Comparison of ENCODE assay signal across 11 cellular contexts in the genomic region with DNA sequence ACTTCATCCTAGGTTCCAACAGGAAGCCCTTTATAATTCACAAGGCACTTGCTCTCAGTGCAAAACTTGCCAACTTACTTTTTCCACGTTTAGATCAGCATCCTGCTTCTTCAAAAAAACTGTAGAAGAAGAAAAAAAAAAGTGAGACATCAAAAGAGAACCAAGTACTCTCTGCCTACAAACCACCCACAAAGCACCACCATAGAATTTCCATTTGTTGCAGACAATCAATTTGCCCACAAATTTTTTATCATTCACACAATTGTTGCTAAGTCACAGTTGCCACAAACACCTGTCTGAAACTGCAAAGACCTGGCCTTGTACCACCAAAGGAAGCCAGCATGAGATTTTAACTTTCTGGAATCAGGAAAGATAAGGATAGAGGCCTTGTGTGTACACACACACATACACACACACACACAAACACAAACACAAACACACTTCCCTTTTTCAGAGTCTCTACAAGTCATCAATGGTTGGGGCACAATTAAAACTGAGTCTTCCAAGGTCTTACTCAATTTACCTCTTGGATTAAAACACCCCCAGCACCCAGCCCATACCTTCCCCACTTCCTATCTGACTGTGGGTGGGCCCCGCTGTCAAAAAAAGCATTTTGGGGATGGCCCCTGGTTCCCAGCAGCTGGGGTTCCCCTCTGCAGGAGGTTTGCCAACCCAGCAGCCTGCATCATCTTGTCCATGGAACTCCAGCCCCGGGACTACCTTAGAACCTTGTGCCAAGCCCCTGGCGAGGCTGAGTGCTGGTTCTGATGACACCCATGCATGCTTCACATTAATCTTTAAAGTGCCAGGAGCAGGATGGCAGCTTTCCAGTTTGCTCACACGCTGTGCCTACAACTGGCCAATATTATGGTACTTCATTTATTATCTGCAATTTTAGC. TPM values are rescaled to one million over a fixed set of nuclear protein-coding genes. Genes with fewer than 3 reads are reported as not detected.
DNase-seq lines count a peak whose midpoint lies in the region; ATAC-seq and TF ChIP-seq lines count a peak whose summit lies in the region.
"Had no signal": no experiment of that assay in that cellular context is flagged by ENCODE, and none has a peak within 500 bp of the region (broad histone marks: within the 10 kb centered on the region; RNA-seq: fewer than 3 reads in every experiment).

No MANE protein-coding gene starts in this region.

- CTCF ChIA-PET in PC-3 (lab: Charles Lee) (no interaction called here), OCI-LY7 (lab: Charles Lee; ENCODE audit: unreplicated experiment) (no interaction called here)

- H3K36me3 ChIP-seq in PC-3 (ENCODE audit: low read depth, low read length) (no peaks in the 10 kb centered on the region), H7 (replicated peaks; ENCODE audit: control insufficient read depth, insufficient read depth, low read length) (no peaks in the 10 kb centered on the region), OCI-LY7 (ENCODE audit: insufficient read depth, low read length) (0 out of 2 replicates have a peak, but pooled peaks cover 8% of the 10 kb centered on the region)

- no peak overlapping the region for H3K27ac Mint-ChIP-seq in T-helper 17 cell

- no peak overlapping the region for H3K4me3 ChIP-seq in AG10803 (ENCODE audit: low read length)
- H3K4me3 ChIP-seq in PC-3 (ENCODE audit: low read length) = no peak overlapping the region
- no peak overlapping the region for H3K4me3 ChIP-seq in H7 (ENCODE audit: insufficient read depth, low read depth, low read length)
- no peak overlapping the region for H3K4me3 ChIP-seq in OCI-LY7 (ENCODE audit: low read depth, low read length, poor library complexity, severe bottlenecking)
- H3K4me3 ChIP-seq: coronary artery, hepatocyte had no signal

- H3K79me2 ChIP-seq in PC-3 (ENCODE audit: low read length) (0 out of 2 replicates have a peak, but pooled peaks cover 4% of the 10 kb centered on the region), OCI-LY7 (ENCODE audit: insufficient read depth, low read depth, low read length) (no peaks in the 10 kb centered on the region)

- no peaks in the 10 kb centered on the region for H3K9me3 ChIP-seq in T-helper 17 cell (ENCODE audit: control insufficient read depth, low read length, poor library complexity, severe bottlenecking)
- H3K9me3 ChIP-seq in PC-3 (ENCODE audit: low read length) = no peaks in the 10 kb centered on the region
- H3K9me3 ChIP-seq in OCI-LY7 (ENCODE audit: low read length) = no peaks in the 10 kb centered on the region

- DNase-seq in AG10803 (ENCODE audit: low read depth) (peak; percentile 33), DMS 273 (lab: John Stamatoyannopoulos, UW; ENCODE audit: unreplicated experiment) (peak; percentile 75), T-helper 17 cell (no peak), left cardiac atrium (peak; percentile 69), H4 (ENCODE audit: low spot score) (no peak), PC-3 (no peak), H7 (no peak), OCI-LY7 (ENCODE audit: low spot score) (no peak)
- DNase-seq: stimulated activated CD4-positive, alpha-beta T cell treated with anti-CD3 and anti-CD28 coated beads, Interleukin-12 subunit alpha, Interleukin-12 subunit beta, amount 100 ng/mL, for 4 hours had no signal

- ATAC-seq in T-helper 17 cell (peak; percentile 16), left cardiac atrium (peak in 1 of 2 donors; percentile 50), PC-3 (no peak)

- no peak overlapping the region for H3K4me2 ChIP-seq in PC-3 (ENCODE audit: low read length)
- H3K4me2 ChIP-seq in OCI-LY7 (ENCODE audit: low read length) = no peak overlapping the region
- H3K4me2 ChIP-seq: hepatocyte had no signal

- intact Hi-C loops in left cardiac atrium (cut with DNase I) = no loop called here
- intact Hi-C loops in PC-3 (cut with micrococcal nuclease) = no loop called here
- intact Hi-C loops in OCI-LY7 (cut with micrococcal nuclease; ENCODE audit: unreplicated experiment) = no loop called here

- H2AFZ ChIP-seq in PC-3 (ENCODE audit: low read length) = no peak overlapping the region
- no peak overlapping the region for H2AFZ ChIP-seq in OCI-LY7 (ENCODE audit: low read length)
- H2AFZ ChIP-seq: hepatocyte had no signal

- H3K27ac ChIP-seq in PC-3 (ENCODE audit: low read length) (no peak overlapping the region), OCI-LY7 (ENCODE audit: low read depth, low read length, poor library complexity, severe bottlenecking) (no peak overlapping the region)
- H3K27ac ChIP-seq: coronary artery, hepatocyte had no signal

- H3K9me2 ChIP-seq in PC-3 (replicated peaks; ENCODE audit: low read length) (no peaks in the 10 kb centered on the region), OCI-LY7 (ENCODE audit: insufficient read depth, low read length) (no peaks in the 10 kb centered on the region)

- TF ChIP-seq CTCF in AG10803 (conservative IDR thresholded peaks at IDR 0.05; ENCODE audit: low read length) (no peak), PC-3 (conservative IDR thresholded peaks at IDR 0.05; ENCODE audit: low read depth, low read length) (no peak), OCI-LY7 (conservative IDR thresholded peaks at IDR 0.05; ENCODE audit: low read length) (no peak)

- H3K27me3 ChIP-seq in PC-3 (ENCODE audit: low read length) = no peaks in the 10 kb centered on the region
- no peaks in the 10 kb centered on the region for H3K27me3 ChIP-seq in H7 (ENCODE audit: control insufficient read depth, insufficient read depth, low read length)
- H3K27me3 ChIP-seq: hepatocyte had no signal

- POLR2A ChIA-PET in PC-3 (lab: Charles Lee; ENCODE audit: unreplicated experiment) (no interaction called here), OCI-LY7 (lab: Charles Lee) (no interaction called here)

- H3K36me3 Mint-ChIP-seq in T-helper 17 cell (ENCODE audit: low read depth) = peaks cover 2% of the 10 kb centered on the region

- BruUV-seq in PC-3 (replicated peaks; lab: Mats Ljungman, UMichigan) (no TSS peak), OCI-LY7 (replicated peaks; lab: Mats Ljungman, UMichigan) (no TSS peak)

- H3K4me1 Mint-ChIP-seq in T-helper 17 cell = peaks cover 70% of the 10 kb centered on the region

- H3K4me3 Mint-ChIP-seq in T-helper 17 cell = peak overlapping the region; percentile 73

- H4K20me1 ChIP-seq in PC-3 (ENCODE audit: low read length) = no peaks in the 10 kb centered on the region
- H4K20me1 ChIP-seq in OCI-LY7 (ENCODE audit: insufficient read depth, low read length) = no peaks in the 10 kb centered on the region; the same call in 1 of the 2 replicates

- no peak overlapping the region for H3K9ac ChIP-seq in PC-3 (ENCODE audit: low read length)

- peaks cover 8% of the 10 kb centered on the region for H3K4me1 ChIP-seq in PC-3 (ENCODE audit: insufficient read depth, low read length)
- H3K4me1 ChIP-seq in OCI-LY7 (ENCODE audit: insufficient read depth, low read length, poor library complexity, severe bottlenecking) = peaks cover 35% of the 10 kb centered on the region

- no peaks in the 10 kb centered on the region for H3K27me3 Mint-ChIP-seq in T-helper 17 cell

- H3F3A ChIP-seq in PC-3 (ENCODE audit: low read length, unreplicated experiment) = no peaks in the 10 kb centered on the region

RNA-seq across cellular contexts. Expression of a gene that starts 26.5 kb away (rescaled TPM):
- total RNA-seq in T-helper 17 cell = 100 to 1,000 TPM; 455 to 472 TPM
- total RNA-seq in left cardiac atrium = 10 to 100 TPM; 60.4 to 75.8 TPM
- total RNA-seq in H4 (2014; rRNA removed; shearing (Covaris generic)) = 19.9 and 22.8 TPM in 2 replicates
- 27.6 and 57.4 TPM in 2 replicates for total RNA-seq in PC-3 (2014; rRNA removed)
- total RNA-seq in H7 (2014; rRNA removed; shearing (Covaris generic)) = 45.4 and 85.7 TPM in 2 replicates
- total RNA-seq in OCI-LY7 (2014; rRNA removed; shearing (Covaris generic)) = 57.3 and 65.3 TPM in 2 replicates
- total RNA-seq in OCI-LY7 (2022) = 92.9 and 109 TPM in 2 replicates

Comparison
In these comparisons a context has a peak if more than half of its experiments do, and no peak if none do; other contexts are left out.
1. DNase-seq: peak in AG10803 (single experiment), DMS 273 (single experiment) and left cardiac atrium (single experiment); none in T-helper 17 cell (0 of 3), H4 (single experiment), PC-3 (single experiment), H7 (single experiment) and OCI-LY7 (single experiment).